In genomic region chr6:34565722-34566137, GRCh38 we compare ENCODE assay signal across 18 cellular contexts. TPM values are rescaled to one million over a fixed set of nuclear protein-coding genes. Genes with fewer than 3 reads are reported as not detected.
"Had no signal": no experiment of that assay in that cellular context is flagged by ENCODE, and none has a peak within 500 bp of the region (broad histone marks: within the 10 kb centered on the region; RNA-seq: fewer than 3 reads in every experiment).

No MANE protein-coding gene starts in this region.

- H3K27ac ChIP-seq: ascending aorta, heart left ventricle, psoas muscle, sigmoid colon, suprapubic skin, VCaP had no signal

- H3K9me3 ChIP-seq: ascending aorta, heart left ventricle, mucosa of descending colon, psoas muscle, sigmoid colon, suprapubic skin had no signal

- H3K27me3 ChIP-seq: ascending aorta had no signal

- H3K4me1 ChIP-seq: ascending aorta, psoas muscle, sigmoid colon, suprapubic skin had no signal

- H3K9me3 Mint-ChIP-seq: activated naive CD8-positive, alpha-beta T cell treated with anti-CD3 and anti-CD28 coated beads, Interleukin-2, amount 50 U/mL, for 24 hours; natural killer cell; type B pancreatic cell had no signal

- H3K4me3 Mint-ChIP-seq: activated naive CD8-positive, alpha-beta T cell treated with anti-CD3 and anti-CD28 coated beads, Interleukin-2, amount 50 U/mL, for 24 hours; natural killer cell; type B pancreatic cell had no signal

- H3K27ac Mint-ChIP-seq: activated naive CD8-positive, alpha-beta T cell treated with anti-CD3 and anti-CD28 coated beads, Interleukin-2, amount 50 U/mL, for 24 hours; natural killer cell; type B pancreatic cell had no signal

- H3K4me3 ChIP-seq: ascending aorta, heart left ventricle, mucosa of descending colon, psoas muscle, sigmoid colon, suprapubic skin had no signal

- H3K36me3 ChIP-seq: ascending aorta, heart left ventricle, sigmoid colon, suprapubic skin had no signal

- H3K4me1 Mint-ChIP-seq: activated naive CD8-positive, alpha-beta T cell treated with anti-CD3 and anti-CD28 coated beads, Interleukin-2, amount 50 U/mL, for 24 hours; natural killer cell had no signal

- DNase-seq: activated CD4-positive, alpha-beta T cell treated with anti-CD3 and anti-CD28 coated beads for 4 hours; activated naive CD4-positive, alpha-beta T cell treated with Interleukin-2 at 50 U/mL for 16 hours; activated naive CD8-positive, alpha-beta T cell treated with anti-CD3 and anti-CD28 coated beads, Interleukin-2, amount 50 U/mL, for 24 hours; heart left ventricle; mucosa of descending colon; natural killer cell; psoas muscle; sigmoid colon; stimulated activated naive CD4-positive, alpha-beta T cell; T1000 had no signal

- H3K36me3 Mint-ChIP-seq: natural killer cell, type B pancreatic cell had no signal

- FAIRE-seq: bronchial epithelial cell, frontal cortex, islet of Langerhans had no signal

- H3K27me3 Mint-ChIP-seq: type B pancreatic cell had no signal

- ATAC-seq: activated naive CD8-positive, alpha-beta T cell treated with anti-CD3 and anti-CD28 coated beads, Interleukin-2, amount 50 U/mL, for 24 hours; heart left ventricle; left lobe of liver; mucosa of descending colon; natural killer cell; psoas muscle had no signal

RNA-seq across cellular contexts. Expression of gene SPDEF, which starts 9.6 kb away (rescaled TPM):
- total RNA-seq: ascending aorta, frontal cortex had no signal
